In genomic region chr5:159073030-159073429, GRCh38 we compare ENCODE assay signal across 1 cellular context.
TF ChIP-seq lines count a peak whose summit lies in the region.

No MANE protein-coding gene starts in this region.

TF ChIP-seq in GM23338, 12 proteins besides CTCF, POLR2A, EP300 and RAD21 (continued from another document):
- TF ChIP-seq ZNF462 (CRISPR knock-in tag; IDR thresholded peaks at IDR 0.05): no peak
- no peak for TF ChIP-seq ZNF331 (CRISPR knock-in tag; IDR thresholded peaks at IDR 0.05; ENCODE audit: low read depth)
- TF ChIP-seq POLR2AphosphoS5 (IDR thresholded peaks at IDR 0.05; ENCODE audit: low read depth): no peak
- TF ChIP-seq EZH2 (IDR thresholded peaks at IDR 0.05; ENCODE audit: low read depth, unreplicated experiment): no peak
- no peak for TF ChIP-seq JUNB (IDR thresholded peaks at IDR 0.05; ENCODE audit: unreplicated experiment)
- TF ChIP-seq STAT1 (IDR thresholded peaks at IDR 0.05; ENCODE audit: unreplicated experiment): no peak
- TF ChIP-seq ZNF114 (CRISPR knock-in tag; IDR thresholded peaks at IDR 0.05): no peak
- TF ChIP-seq, protein P1, sequence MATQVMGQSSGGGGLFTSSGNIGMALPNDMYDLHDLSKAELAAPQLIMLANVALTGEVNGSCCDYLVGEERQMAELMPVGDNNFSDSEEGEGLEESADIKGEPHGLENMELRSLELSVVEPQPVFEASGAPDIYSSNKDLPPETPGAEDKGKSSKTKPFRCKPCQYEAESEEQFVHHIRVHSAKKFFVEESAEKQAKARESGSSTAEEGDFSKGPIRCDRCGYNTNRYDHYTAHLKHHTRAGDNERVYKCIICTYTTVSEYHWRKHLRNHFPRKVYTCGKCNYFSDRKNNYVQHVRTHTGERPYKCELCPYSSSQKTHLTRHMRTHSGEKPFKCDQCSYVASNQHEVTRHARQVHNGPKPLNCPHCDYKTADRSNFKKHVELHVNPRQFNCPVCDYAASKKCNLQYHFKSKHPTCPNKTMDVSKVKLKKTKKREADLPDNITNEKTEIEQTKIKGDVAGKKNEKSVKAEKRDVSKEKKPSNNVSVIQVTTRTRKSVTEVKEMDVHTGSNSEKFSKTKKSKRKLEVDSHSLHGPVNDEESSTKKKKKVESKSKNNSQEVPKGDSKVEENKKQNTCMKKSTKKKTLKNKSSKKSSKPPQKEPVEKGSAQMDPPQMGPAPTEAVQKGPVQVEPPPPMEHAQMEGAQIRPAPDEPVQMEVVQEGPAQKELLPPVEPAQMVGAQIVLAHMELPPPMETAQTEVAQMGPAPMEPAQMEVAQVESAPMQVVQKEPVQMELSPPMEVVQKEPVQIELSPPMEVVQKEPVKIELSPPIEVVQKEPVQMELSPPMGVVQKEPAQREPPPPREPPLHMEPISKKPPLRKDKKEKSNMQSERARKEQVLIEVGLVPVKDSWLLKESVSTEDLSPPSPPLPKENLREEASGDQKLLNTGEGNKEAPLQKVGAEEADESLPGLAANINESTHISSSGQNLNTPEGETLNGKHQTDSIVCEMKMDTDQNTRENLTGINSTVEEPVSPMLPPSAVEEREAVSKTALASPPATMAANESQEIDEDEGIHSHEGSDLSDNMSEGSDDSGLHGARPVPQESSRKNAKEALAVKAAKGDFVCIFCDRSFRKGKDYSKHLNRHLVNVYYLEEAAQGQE (IDR thresholded peaks at IDR 0.05; ENCODE audit: unreplicated experiment): no peak
- no peak for TF ChIP-seq CREB1 (CRISPR knock-in tag; IDR thresholded peaks at IDR 0.05; ENCODE audit: low read depth)
